Comparison of ENCODE assay signal across 23 cellular contexts in genomic region chr6:6738108-6738507, GRCh38.
DNase-seq lines count a peak whose midpoint lies in the region; ATAC-seq, FAIRE-seq and TF ChIP-seq lines count a peak whose summit lies in the region.
"Had no signal": no experiment of that assay in that cellular context is flagged by ENCODE, and none has a peak within 500 bp of the region (broad histone marks: within the 10 kb centered on the region; RNA-seq: fewer than 3 reads in every experiment).

No MANE protein-coding gene starts in this region.

- no peak for TF ChIP-seq RAD21 in K562 (CRISPR knock-in tag; conservative IDR thresholded peaks at IDR 0.05 in 1 of 2, IDR thresholded peaks at IDR 0.05 in 1 of 2)

- H3K36me3 ChIP-seq in right atrium auricular region = no peaks in the 10 kb centered on the region
- no peaks in the 10 kb centered on the region for H3K36me3 ChIP-seq in GM23248 (ENCODE audit: low read depth)
- no peaks in the 10 kb centered on the region for H3K36me3 ChIP-seq in K562 (ENCODE audit: control insufficient read depth, insufficient read depth, low read length)
- H3K36me3 ChIP-seq in psoas muscle (ENCODE audit: insufficient read depth in 1 of 2, low read depth in 1 of 2) = no peaks in the 10 kb centered on the region
- H3K36me3 ChIP-seq: BE2C, HAP-1 had no signal

- H3K4me1 ChIP-seq in right atrium auricular region (peaks cover 0 to 49% of the 10 kb centered on the region in 2 donors), GM23248 (ENCODE audit: insufficient read depth) (0 out of 2 replicates have a peak, but pooled peaks cover 10% of the 10 kb centered on the region), K562 (replicated peaks in 1 of 2; ENCODE audit: control insufficient read depth in 2 of 2, insufficient read depth in 2 of 2, low read length in 2 of 2) (peaks cover 21 to 22% of the 10 kb centered on the region in 2 experiments; a peak in 4 of 5 replicates), psoas muscle (peaks cover 43% of the 10 kb centered on the region), foreskin keratinocyte (no peaks in the 10 kb centered on the region)
- H3K4me1 ChIP-seq: HAP-1 had no signal

- H3K4me3 ChIP-seq in right atrium auricular region = peak overlapping the region in 1 of 2 donors; percentile 3
- H3K4me3 ChIP-seq in GM23248 = no peak overlapping the region
- H3K4me3 ChIP-seq in K562 = no peak overlapping the region
- H3K4me3 ChIP-seq in psoas muscle = no peak overlapping the region
- H3K4me3 ChIP-seq: HAP-1 had no signal

- peak overlapping the region; percentile 99; the same call in 1 of the 2 replicates for H2AFZ ChIP-seq in GM23248
- peak overlapping the region; percentile 98 for H2AFZ ChIP-seq in K562 (ENCODE audit: low read depth, low read length)

- in situ Hi-C loops in GM23248 (cut with MboI) = no loop called here
- in situ Hi-C loops in K562 (cut with MboI) = no loop called here

- intact Hi-C loops in left ventricle myocardium superior (cut with micrococcal nuclease) (no loop called here), K562 (cut with micrococcal nuclease) (no loop called here), psoas muscle (cut with DNase I) (loop anchor here in 1 of 2 donors (10.0 kb wide), 1 partner anchor 397 kb away; no protein-coding TSS in a partner anchor)

- H3K27ac ChIP-seq in right atrium auricular region = peak overlapping the region; percentile 75 to 88
- H3K27ac ChIP-seq in GM23248 = no peak overlapping the region
- H3K27ac ChIP-seq in K562 (ENCODE audit: extremely low read depth, low read depth, low read length) = no peak overlapping the region
- H3K27ac ChIP-seq in psoas muscle = peak overlapping the region; percentile 86
- no peak overlapping the region for H3K27ac ChIP-seq in foreskin keratinocyte
- H3K27ac ChIP-seq: HL-60 had no signal

- no peaks in the 10 kb centered on the region for H3F3A ChIP-seq in GM23248 (ENCODE audit: insufficient read depth)

- no TSS peak for BruUV-seq in K562 (replicated peaks; lab: Mats Ljungman, UMichigan)

- 95 to 98% methylated on average over 2 of the region's 2 CpGs for WGBS in GM23248 (ENCODE audit: low coverage in 1 of 2, low lambda C conversion rate in 2 of 2, missing lambda C conversion rate in 2 of 2), 2 experiments
- WGBS in K562 (ENCODE audit: insufficient coverage, low coverage, missing lambda C conversion rate) = 97% methylated on average over 2 of the region's 2 CpGs
- WGBS in psoas muscle, 3 donors = 90 to 93% (median 91%) methylated on average over 2 of the region's 2 CpGs

- no peaks in the 10 kb centered on the region for H3K9me2 ChIP-seq in GM23248 (ENCODE audit: insufficient read depth)

- no peak overlapping the region for H3K9ac ChIP-seq in GM23248
- H3K9ac ChIP-seq in K562 (ENCODE audit: insufficient read depth in 1 of 2, low read depth in 2 of 2, low read length in 2 of 2) = no peak overlapping the region

- H3K79me2 ChIP-seq in GM23248 (ENCODE audit: insufficient read depth) (no peaks in the 10 kb centered on the region), K562 (ENCODE audit: control insufficient read depth, insufficient read depth, low read length) (no peaks in the 10 kb centered on the region)

- CTCF ChIA-PET in K562 (lab: Yijun Ruan, JAX; ENCODE audit: low intra/inter-chr PET ratio) = no interaction called here

- no peak for TF ChIP-seq EP300 in K562 (IDR thresholded peaks at IDR 0.05; ENCODE audit: low read length)

- TF ChIP-seq CTCF in right atrium auricular region (IDR thresholded peaks at IDR 0.05) (no peak), K562 (IDR thresholded peaks at IDR 0.05 in 2 of 3, conservative IDR thresholded peaks at IDR 0.05 in 1 of 3; ENCODE audit: insufficient read depth in 2 of 3, low read depth in 1 of 3, low read length in 3 of 3) (no peak), psoas muscle (IDR thresholded peaks at IDR 0.05) (no peak), foreskin keratinocyte (conservative IDR thresholded peaks at IDR 0.05) (no peak)

- no peak for ATAC-seq in left ventricle myocardium superior
- ATAC-seq in K562 = no peak
- no peak for ATAC-seq in psoas muscle
- ATAC-seq in foreskin keratinocyte = no peak
- no peak for ATAC-seq in HG02763 (IDR thresholded peaks at IDR 0.05; ENCODE audit: unreplicated experiment)

- H4K20me1 ChIP-seq in GM23248 (ENCODE audit: insufficient read depth) (no peaks in the 10 kb centered on the region), K562 (replicated peaks; ENCODE audit: control insufficient read depth, insufficient read depth, low read length) (no peaks in the 10 kb centered on the region)

- H3K4me2 ChIP-seq in GM23248 (ENCODE audit: unreplicated experiment) = no peak overlapping the region
- no peak overlapping the region; the same call in 1 of the 2 replicates for H3K4me2 ChIP-seq in K562 (ENCODE audit: insufficient read depth, low read length)

- POLR2A ChIA-PET in K562 (lab: Yijun Ruan, JAX) = interaction anchor here (1.6 kb wide), 1 partner anchor 22 kb away, joined by 4 read pairs; no protein-coding TSS in a partner anchor

- no peaks in the 10 kb centered on the region for H3K9me1 ChIP-seq in K562 (ENCODE audit: control insufficient read depth, insufficient read depth, low read length)

- FAIRE-seq in K562 (lab: Jason Lieb, UNC) = no peak
- FAIRE-seq: A204.1, GM12892, GM18507 had no signal

- no peaks in the 10 kb centered on the region for H3K9me3 ChIP-seq in right atrium auricular region
- H3K9me3 ChIP-seq in GM23248 (ENCODE audit: low read depth) = no peaks in the 10 kb centered on the region
- no peaks in the 10 kb centered on the region for H3K9me3 ChIP-seq in K562 (replicated peaks; ENCODE audit: control insufficient read depth, insufficient read depth, low read depth, low read length)
- no peaks in the 10 kb centered on the region for H3K9me3 ChIP-seq in psoas muscle
- H3K9me3 ChIP-seq: BE2C, HAP-1 had no signal

- H3K27me3 ChIP-seq in right atrium auricular region = no peaks in the 10 kb centered on the region
- no peaks in the 10 kb centered on the region for H3K27me3 ChIP-seq in GM23248 (replicated peaks; ENCODE audit: insufficient read depth)
- H3K27me3 ChIP-seq in K562 (ENCODE audit: control insufficient read depth in 2 of 2, insufficient read depth in 2 of 2, low read length in 2 of 2) = no peaks in the 10 kb centered on the region; a peak in 1 of 5 replicates
- H3K27me3 ChIP-seq in psoas muscle (ENCODE audit: insufficient read depth in 3 of 3, low read length in 2 of 3) = no peaks in the 10 kb centered on the region
- no peaks in the 10 kb centered on the region for H3K27me3 ChIP-seq in foreskin keratinocyte
- H3K27me3 ChIP-seq: BE2C had no signal

- DNase-seq in right atrium auricular region (ENCODE audit: low spot score) (no peak), left ventricle myocardium superior (no peak), GM23248 (no peak), K562 (ENCODE audit: extremely low read depth in 1 of 4, low spot score in 3 of 4) (no peak), psoas muscle (no peak), foreskin keratinocyte (no peak), RPMI8226 (no peak)
- DNase-seq: ACHN; BE2C; C1 segment of cervical spinal cord; CD4-positive, CD25-positive, alpha-beta regulatory T cell; CD8-positive, alpha-beta memory T cell; COR-L47; DMS153; GDM1; IMR-90; KBM-7 had no signal

- TF ChIP-seq POLR2A in K562 (conservative IDR thresholded peaks at IDR 0.05) = no peak

TF ChIP-seq in K562, 482 proteins besides CTCF, POLR2A, EP300 and RAD21 (continues in another document):
- TF ChIP-seq HBP1 (CRISPR knock-in tag; IDR thresholded peaks at IDR 0.05) (no peak), CHD4 (IDR thresholded peaks at IDR 0.05; ENCODE audit: insufficient read depth, insufficient replicate concordance, low read depth, low read length, poor library complexity, severe bottlenecking) (peak; percentile 70), ZNF644 (tag; IDR thresholded peaks at IDR 0.05; ENCODE audit: low read depth) (no peak), TAF9B (IDR thresholded peaks at IDR 0.05; ENCODE audit: partially characterized antibody) (no peak), RBM25 (IDR thresholded peaks at IDR 0.05; ENCODE audit: low read depth, low read length, severe bottlenecking) (peak; percentile 93), CBX1 (IDR thresholded peaks at IDR 0.05; ENCODE audit: low read depth) (peak; percentile 33; the same call in 1 of the 2 replicates), ADNP (tag; IDR thresholded peaks at IDR 0.05) (peak; percentile 88), CTBP1 (IDR thresholded peaks at IDR 0.05; ENCODE audit: borderline replicate concordance) (no peak), HDAC2 (IDR thresholded peaks at IDR 0.05) (peak; percentile 52; the same call in 1 of the 2 replicates), HMGN3 (IDR thresholded peaks at IDR 0.05; ENCODE audit: borderline replicate concordance, extremely low read depth, insufficient read length, low read depth, low read length) (no peak)

Comparison
In these comparisons a context has a peak if more than half of its experiments do, and no peak if none do; other contexts are left out.
1. H3K27ac ChIP-seq: peak in right atrium auricular region (2 of 2) and psoas muscle (single experiment); none in GM23248 (single experiment), K562 (single experiment) and foreskin keratinocyte (single experiment).